ENCODE assay signal across 15 cellular contexts in the genomic region with DNA sequence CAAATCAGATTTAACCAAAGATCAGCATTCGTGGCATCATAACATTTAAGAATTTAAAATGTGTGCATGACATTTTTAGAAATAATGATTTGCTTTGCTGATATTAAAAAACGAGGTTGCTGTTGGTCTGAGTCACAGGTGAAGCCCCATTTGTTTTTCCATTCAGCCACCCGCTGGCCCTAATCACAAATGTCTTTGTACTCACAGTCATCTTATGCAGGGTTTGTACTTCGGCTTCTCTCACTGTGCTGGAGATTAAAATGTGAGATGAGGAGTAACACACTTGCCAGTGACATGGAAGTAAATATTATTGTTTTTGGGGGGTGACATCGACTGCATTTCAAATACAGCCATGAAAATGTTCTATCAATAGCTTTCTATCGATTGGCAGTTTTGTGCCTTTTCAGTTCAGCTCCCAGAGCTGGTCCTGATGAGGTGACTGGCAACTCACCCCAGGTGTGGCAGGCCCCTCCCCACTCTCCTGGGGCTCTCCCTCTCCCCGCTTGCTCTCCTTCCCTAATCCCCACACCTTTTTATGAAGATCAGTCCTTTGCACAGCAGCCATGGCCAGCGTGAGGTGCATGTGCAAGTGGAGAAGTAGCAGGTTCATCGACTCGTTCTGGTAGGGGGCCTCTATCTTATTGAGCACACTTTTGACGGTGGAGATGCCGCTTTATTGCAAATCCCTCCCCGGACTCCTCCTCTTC.
"Had no signal": no experiment of that assay in that cellular context is flagged by ENCODE, and none has a peak within 500 bp of the region (broad histone marks: within the 10 kb centered on the region; RNA-seq: fewer than 3 reads in every experiment).

No MANE protein-coding gene starts in this region.

- H3K4me3 Mint-ChIP-seq: activated CD4-positive, alpha-beta T cell treated with anti-CD3 and anti-CD28 coated beads, Interleukin-2, amount 10 ng/mL, durations not matched to agents 24 days and 14 days; activated naive CD4-positive, alpha-beta T cell treated with anti-CD3 and anti-CD28 coated beads for 36 hours; activated T-helper 17 cell treated with anti-CD3 and anti-CD28 coated beads, Interleukin-2, amount 50 U/mL, for 72 hours; nephron; T-helper 1 cell treated with Interleukin-12 subunit alpha and Interleukin-12 subunit beta and Interleukin-4 antibody, amounts not matched to agents 30 μg/mL and 1 μg/mL, for 36 hours had no signal

- H3K27ac ChIP-seq: cardiac muscle cell, esophagus muscularis mucosa, psoas muscle, right lobe of liver, transverse colon had no signal

- DNase-seq: activated CD4-positive, alpha-beta T cell treated with anti-CD3 and anti-CD28 coated beads, Interleukin-2, amount 10 ng/mL, durations not matched to agents 24 days and 14 days; activated naive CD4-positive, alpha-beta T cell treated with anti-CD3 and anti-CD28 coated beads for 36 hours; kidney glomerular epithelial cell; psoas muscle; right lobe of liver; stimulated activated CD4-positive, alpha-beta T cell treated with anti-CD3 and anti-CD28 coated beads, Interleukin-4, amount 100 ng/mL, for 4 hours; stimulated activated CD8-positive, alpha-beta memory T cell treated with anti-CD3 and anti-CD28 coated beads, Interleukin-4, amount 100 ng/mL, for 48 hours; stimulated activated naive CD8-positive, alpha-beta T cell treated with anti-CD3 and anti-CD28 coated beads, Interleukin-15, Interleukin-2, amounts not matched to agents 100 U/mL and 50 U/mL, for 24 hours; transverse colon had no signal

- H3K27me3 ChIP-seq: esophagus muscularis mucosa, right lobe of liver, transverse colon had no signal

- H3K36me3 ChIP-seq: cardiac muscle cell, esophagus muscularis mucosa, right lobe of liver, transverse colon had no signal

- ATAC-seq: activated T-helper 17 cell treated with anti-CD3 and anti-CD28 coated beads, Interleukin-2, amount 50 U/mL, for 72 hours; psoas muscle; right lobe of liver; stimulated activated naive CD8-positive, alpha-beta T cell treated with anti-CD3 and anti-CD28 coated beads, Interleukin-15, Interleukin-2, amounts not matched to agents 100 U/mL and 50 U/mL, for 24 hours had no signal

- H3K9me3 ChIP-seq: esophagus muscularis mucosa, psoas muscle, right lobe of liver, transverse colon had no signal

- H3K4me1 ChIP-seq: esophagus muscularis mucosa, psoas muscle, right lobe of liver, transverse colon had no signal

- H3K27ac Mint-ChIP-seq: activated CD4-positive, alpha-beta T cell treated with anti-CD3 and anti-CD28 coated beads, Interleukin-2, amount 10 ng/mL, durations not matched to agents 24 days and 14 days; activated naive CD4-positive, alpha-beta T cell treated with anti-CD3 and anti-CD28 coated beads for 36 hours; activated T-helper 17 cell treated with anti-CD3 and anti-CD28 coated beads, Interleukin-2, amount 50 U/mL, for 72 hours; nephron; T-helper 1 cell treated with Interleukin-12 subunit alpha and Interleukin-12 subunit beta and Interleukin-4 antibody, amounts not matched to agents 30 μg/mL and 1 μg/mL, for 36 hours had no signal

- H3K9me3 Mint-ChIP-seq: activated CD4-positive, alpha-beta T cell treated with anti-CD3 and anti-CD28 coated beads, Interleukin-2, amount 10 ng/mL, durations not matched to agents 24 days and 14 days; activated naive CD4-positive, alpha-beta T cell treated with anti-CD3 and anti-CD28 coated beads for 36 hours; activated T-helper 17 cell treated with anti-CD3 and anti-CD28 coated beads, Interleukin-2, amount 50 U/mL, for 72 hours; nephron; T-helper 1 cell treated with Interleukin-12 subunit alpha and Interleukin-12 subunit beta and Interleukin-4 antibody, amounts not matched to agents 30 μg/mL and 1 μg/mL, for 36 hours had no signal

- H3K4me3 ChIP-seq: cardiac muscle cell, esophagus muscularis mucosa, psoas muscle, right lobe of liver, smooth muscle cell, transverse colon had no signal

- H3K27me3 Mint-ChIP-seq: activated CD4-positive, alpha-beta T cell treated with anti-CD3 and anti-CD28 coated beads, Interleukin-2, amount 10 ng/mL, durations not matched to agents 24 days and 14 days; activated T-helper 17 cell treated with anti-CD3 and anti-CD28 coated beads, Interleukin-2, amount 50 U/mL, for 72 hours had no signal
